8 cellular contexts compared by ENCODE assay signal in genomic region chr6:26521485-26522391, GRCh38. TPM values are rescaled to one million over a fixed set of nuclear protein-coding genes. Genes with fewer than 3 reads are reported as not detected.
A peak's percentile ranks its signal among the peaks of the same experiment; 100 is the strongest.
DNase-seq lines count a peak whose midpoint lies in the region; ATAC-seq and TF ChIP-seq lines count a peak whose summit lies in the region.

No MANE protein-coding gene starts in this region.

- H3K4me3 ChIP-seq in astrocyte of the spinal cord (ENCODE audit: low read depth, low read length) (peak overlapping the region; percentile 45), iPS DF 6.9 (ENCODE audit: low read length) (peak overlapping the region; percentile 69), gastrocnemius medialis (peak overlapping the region; percentile 66 to 84 (median 76))

- H3K4me1 Mint-ChIP-seq in T-helper 2 cell treated with Interferon-gamma antibody and Interleukin-4, amounts not matched to agents 5 μg/mL and 100 μg/mL, for 36 hours (ENCODE audit: low read depth) = peaks cover 34% of the 10 kb centered on the region

- H3K4me1 ChIP-seq in iPS DF 6.9 (ENCODE audit: control insufficient read depth, insufficient read depth, low read length) (no peaks in the 10 kb centered on the region; the same call in 1 of the 2 replicates), gastrocnemius medialis (peaks cover 16 to 30% of the 10 kb centered on the region in 2 donors)

- TF ChIP-seq POLR2A in gastrocnemius medialis (IDR thresholded peaks at IDR 0.05) = peak; percentile 47 to 50

- ATAC-seq in GM21576 (IDR thresholded peaks at IDR 0.05; ENCODE audit: unreplicated experiment) (peak; percentile 76), gastrocnemius medialis (peak; percentile 78)

- in situ Hi-C loops in astrocyte of the spinal cord (cut with HindIII; ENCODE audit: low sequenced_read_pairs) = no loop called here
- in situ Hi-C loops in gastrocnemius medialis (cut with MboI; ENCODE audit: low sequenced_read_pairs in 4 of 4) = no loop called here

- H3K4me3 Mint-ChIP-seq in T-helper 2 cell treated with Interferon-gamma antibody and Interleukin-4, amounts not matched to agents 5 μg/mL and 100 μg/mL, for 36 hours = peak overlapping the region; percentile 80

- H3K36me3 Mint-ChIP-seq in T-helper 2 cell treated with Interferon-gamma antibody and Interleukin-4, amounts not matched to agents 5 μg/mL and 100 μg/mL, for 36 hours (ENCODE audit: low read depth) = peaks cover 2% of the 10 kb centered on the region

- H3K36me3 ChIP-seq in iPS DF 6.9 (ENCODE audit: control insufficient read depth, insufficient read depth, low read length) (no peaks in the 10 kb centered on the region), gastrocnemius medialis (no peaks in the 10 kb centered on the region)

- TF ChIP-seq CTCF in astrocyte of the spinal cord (IDR thresholded peaks at IDR 0.05; ENCODE audit: low read depth, low read length) (no peak), gastrocnemius medialis (IDR thresholded peaks at IDR 0.05 in 4 of 5, conservative IDR thresholded peaks at IDR 0.05 in 1 of 5) (peak; percentile 3 to 69 (median 25))

- no CpG with 5 or more reads among the region's 76 CpGs for WGBS in iPS DF 6.9 (ENCODE audit: insufficient coverage, insufficient read length)

- H3K27ac ChIP-seq in iPS DF 6.9 (ENCODE audit: low read length) (no peak overlapping the region), gastrocnemius medialis (peak overlapping the region; percentile 90 to 98 (median 98))

- H3K27me3 ChIP-seq in iPS DF 6.9 (ENCODE audit: control insufficient read depth, insufficient read depth, low read length) (no peaks in the 10 kb centered on the region), gastrocnemius medialis (no peaks in the 10 kb centered on the region)

- H3K27ac Mint-ChIP-seq in T-helper 2 cell treated with Interferon-gamma antibody and Interleukin-4, amounts not matched to agents 5 μg/mL and 100 μg/mL, for 36 hours = peak overlapping the region; percentile 96

- intact Hi-C loops in gastrocnemius medialis (cut with DNase I; ENCODE audit: low total_unique reads) = loop anchor here (1.0 to 5.0 kb wide), 8 partner anchors 11 to 234 kb away; partner anchors contain the start of genes ABT1, BTN2A1 and BTN3A2

- H3K9me3 ChIP-seq in iPS DF 6.9 (ENCODE audit: control insufficient read depth, insufficient read depth, low read length) (no peaks in the 10 kb centered on the region), gastrocnemius medialis (no peaks in the 10 kb centered on the region)

- H3K27me3 Mint-ChIP-seq in T-helper 2 cell treated with Interferon-gamma antibody and Interleukin-4, amounts not matched to agents 5 μg/mL and 100 μg/mL, for 36 hours (ENCODE audit: low read depth) = peaks cover 2% of the 10 kb centered on the region

- no peaks in the 10 kb centered on the region for H3K9me3 Mint-ChIP-seq in T-helper 2 cell treated with Interferon-gamma antibody and Interleukin-4, amounts not matched to agents 5 μg/mL and 100 μg/mL, for 36 hours

- DNase-seq in Daoy (ENCODE audit: low read depth) = peak; percentile 62
- peak; percentile 25 for DNase-seq in KG1 (lab: John Stamatoyannopoulos, UW)
- peak; percentile 81 for DNase-seq in T-helper 2 cell treated with Interferon-gamma antibody and Interleukin-4, amounts not matched to agents 5 μg/mL and 100 μg/mL, for 36 hours (ENCODE audit: low spot score)
- DNase-seq in astrocyte of the spinal cord (ENCODE audit: low read depth, low spot score) = peak; percentile 84
- no peak for DNase-seq in iPS DF 6.9 (ENCODE audit: low read depth, low spot score)
- peak; percentile 67 to 84 for DNase-seq in gastrocnemius medialis
- no peak for DNase-seq in OCI-M2 (lab: John Stamatoyannopoulos, UW; ENCODE audit: unreplicated experiment)

RNA-seq across cellular contexts. Expression of gene HMGN4, which starts 16.4 kb away (rescaled TPM):
- total RNA-seq in Daoy (2014; rRNA removed; shearing (Covaris generic)) = 121 and 140 TPM in 2 replicates
- 10 to 100 TPM; 20.1 to 58.7 (median 28.4) TPM for total RNA-seq in gastrocnemius medialis

RNA-seq across cellular contexts. Expression of gene BTN1A1, which starts 21.6 kb away (rescaled TPM):
- not detected in 2 replicates for total RNA-seq in Daoy (2014; rRNA removed; shearing (Covaris generic))
- not detected for total RNA-seq in gastrocnemius medialis

Comparison
In these comparisons a context has a peak if more than half of its experiments do, and no peak if none do; other contexts are left out.
1. DNase-seq: peak in Daoy (single experiment), KG1 (single experiment), T-helper 2 cell treated with Interferon-gamma antibody and Interleukin-4, amounts not matched to agents 5 μg/mL and 100 μg/mL, for 36 hours (single experiment), astrocyte of the spinal cord (single experiment) and gastrocnemius medialis (2 of 2); none in iPS DF 6.9 (single experiment) and OCI-M2 (single experiment).
2. Peak in every context shown above with its lines, with median percentiles within 50 percentile points of each other: H3K4me3 ChIP-seq.